ENCODE assay signal across 17 cellular contexts in the genomic region with DNA sequence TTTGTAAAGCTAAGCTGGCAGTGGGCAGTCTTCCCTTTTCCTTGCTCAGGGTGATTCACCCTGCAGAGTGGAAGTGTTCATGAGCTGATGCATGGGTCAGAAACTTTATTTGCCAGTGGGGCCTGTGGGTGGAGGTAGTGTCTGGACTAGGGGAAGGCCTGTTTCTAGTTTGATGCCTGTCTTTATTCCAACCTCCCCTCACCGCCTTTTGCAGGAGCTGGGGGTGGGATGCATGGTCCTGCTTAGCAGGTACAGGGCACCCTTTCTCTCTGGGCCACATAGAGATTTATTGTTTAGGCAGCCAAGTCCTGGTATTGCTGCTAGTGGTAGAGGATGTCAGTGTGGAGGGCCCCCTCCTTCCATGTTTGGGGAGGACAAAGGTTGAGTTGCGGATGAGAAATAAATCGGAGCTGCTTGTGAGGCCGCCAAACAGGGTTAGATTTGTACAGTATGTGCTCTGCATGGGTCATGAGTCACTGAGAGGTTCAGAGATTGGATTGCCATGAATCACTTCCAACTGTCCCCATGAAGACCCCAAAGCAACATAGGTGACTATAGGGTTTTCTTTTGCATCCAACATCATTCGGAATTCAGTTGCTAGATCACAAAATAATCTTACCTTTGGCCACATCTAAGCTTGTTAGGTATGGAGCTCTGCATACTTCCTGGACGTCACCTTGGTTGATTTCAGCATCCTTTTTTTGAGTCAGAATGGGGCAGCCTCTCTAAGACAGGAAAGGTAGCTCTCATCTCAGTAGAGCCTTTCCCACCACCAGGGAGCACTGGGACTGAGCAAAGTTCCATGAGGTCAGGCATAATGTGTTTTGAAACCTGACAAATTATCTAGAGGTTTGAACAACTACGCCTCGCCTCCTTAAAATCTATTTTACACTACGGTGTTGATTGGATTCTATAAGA. TPM values are rescaled to one million over a fixed set of nuclear protein-coding genes. Genes with fewer than 3 reads are reported as not detected.
DNase-seq lines count a peak whose midpoint lies in the region; ATAC-seq, FAIRE-seq and TF ChIP-seq lines count a peak whose summit lies in the region.
"Had no signal": no experiment of that assay in that cellular context is flagged by ENCODE, and none has a peak within 500 bp of the region (broad histone marks: within the 10 kb centered on the region; RNA-seq: fewer than 3 reads in every experiment).

No MANE protein-coding gene starts in this region.

- no peak overlapping the region for H3K9ac ChIP-seq in liver (ENCODE audit: low read depth in 1 of 2, low read length in 2 of 2)

- WGBS in liver, result 37% methylated on average over 9 of the region's 9 CpGs
- 46 to 81% methylated on average over 9 of the region's 9 CpGs for WGBS in sigmoid colon, 2 donors

- TF ChIP-seq EP300 in sigmoid colon (IDR thresholded peaks at IDR 0.05), result no peak

- H3K27ac ChIP-seq in epithelial cell of prostate (peak overlapping the region; percentile 54), liver (ENCODE audit: low read depth in 1 of 2, low read length in 2 of 2) (peak overlapping the region; percentile 79 to 81), sigmoid colon (no peak overlapping the region)
- H3K27ac ChIP-seq: esophagus muscularis mucosa had no signal

- intact Hi-C loops in sigmoid colon (cut with DNase I), result no loop called here

- H3K27me3 ChIP-seq in liver (ENCODE audit: control insufficient read depth in 4 of 4, insufficient read depth in 4 of 4, low read length in 3 of 4) (no peaks in the 10 kb centered on the region), sigmoid colon (peaks cover 0 to 4% (median 0%) of the 10 kb centered on the region in 3 donors)

- TF ChIP-seq POLR2A in GM18505 (IDR thresholded peaks at IDR 0.05; ENCODE audit: borderline replicate concordance, extremely low read depth, insufficient read depth, insufficient read length) (no peak), sigmoid colon (IDR thresholded peaks at IDR 0.05) (no peak)

- H3K4me3 ChIP-seq in liver (ENCODE audit: low read depth in 1 of 3, low read length in 3 of 3) (no peak overlapping the region), sigmoid colon (no peak overlapping the region)
- H3K4me3 ChIP-seq: esophagus muscularis mucosa had no signal

- H3K9me3 ChIP-seq in liver (ENCODE audit: control insufficient read depth in 4 of 4, low read length in 3 of 4) (no peaks in the 10 kb centered on the region), sigmoid colon (peaks cover 0 to 5% (median 0%) of the 10 kb centered on the region in 4 donors)

- no peak for TF ChIP-seq CTCF in liver (IDR thresholded peaks at IDR 0.05; ENCODE audit: low read depth, low read length, missing input control)
- TF ChIP-seq CTCF in sigmoid colon (IDR thresholded peaks at IDR 0.05), result no peak

- ATAC-seq in GM18505 (IDR thresholded peaks at IDR 0.05; ENCODE audit: unreplicated experiment) (no peak), HG03039 (IDR thresholded peaks at IDR 0.05; ENCODE audit: unreplicated experiment) (no peak)

- H3K4me1 ChIP-seq in liver (ENCODE audit: control insufficient read depth in 4 of 4, insufficient read depth in 4 of 4, low read length in 3 of 4) (peaks cover 5 to 55% (median 36%) of the 10 kb centered on the region in 4 donors), sigmoid colon (no peaks in the 10 kb centered on the region)
- H3K4me1 ChIP-seq: Caco-2, esophagus muscularis mucosa had no signal

- peak; percentile 28 to 64 for TF ChIP-seq RAD21 in liver (IDR thresholded peaks at IDR 0.05)

- H3K36me3 ChIP-seq in liver (ENCODE audit: control insufficient read depth in 4 of 4, insufficient read depth in 3 of 4, low read depth in 1 of 4, low read length in 3 of 4) (no peaks in the 10 kb centered on the region), sigmoid colon (no peaks in the 10 kb centered on the region)
- H3K36me3 ChIP-seq: esophagus muscularis mucosa had no signal

- DNase-seq in M059J (ENCODE audit: low read depth) (peak; percentile 2), epithelial cell of prostate (ENCODE audit: low read depth, low spot score) (no peak), urothelium cell line (ENCODE audit: low spot score) (no peak), sigmoid colon (no peak), nucleus accumbens (lab: John Stamatoyannopoulos, UW) (no peak)
- DNase-seq: activated CD4-positive, alpha-beta T cell treated with anti-CD3 and anti-CD28 coated beads for 1 hour; Caco-2; hippocampal formation; kidney glomerular epithelial cell; NCI-H1436; NCI-H526 treated with DMSO at 0.1 percent for 48 hours; occipital lobe had no signal

- peak; percentile 56 for FAIRE-seq in urothelium cell line (lab: Jason Lieb, UNC)

TF ChIP-seq in liver, 16 proteins besides CTCF, POLR2A, EP300 and RAD21:
- TF ChIP-seq, protein P1, sequence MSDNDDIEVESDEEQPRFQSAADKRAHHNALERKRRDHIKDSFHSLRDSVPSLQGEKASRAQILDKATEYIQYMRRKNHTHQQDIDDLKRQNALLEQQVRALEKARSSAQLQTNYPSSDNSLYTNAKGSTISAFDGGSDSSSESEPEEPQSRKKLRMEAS (IDR thresholded peaks at IDR 0.05), result peak; percentile 38
- TF ChIP-seq RXRA (IDR thresholded peaks at IDR 0.05) (peak; percentile 78 to 89), GABPA (IDR thresholded peaks at IDR 0.05 in 1 of 2, conservative IDR thresholded peaks at IDR 0.05 in 1 of 2) (no peak), TAF1 (conservative IDR thresholded peaks at IDR 0.05) (no peak), ATF3 (IDR thresholded peaks at IDR 0.05) (peak; percentile 95), FOXA1 (IDR thresholded peaks at IDR 0.05) (no peak), HNF4G (IDR thresholded peaks at IDR 0.05) (peak; percentile 95), JUND (IDR thresholded peaks at IDR 0.05) (peak; percentile 83 to 96), NR2F2 (IDR thresholded peaks at IDR 0.05) (peak; percentile 71), HNF4A (conservative IDR thresholded peaks at IDR 0.05) (peak; percentile 90 to 96), YY1 (IDR thresholded peaks at IDR 0.05) (peak; percentile 73), SP1 (IDR thresholded peaks at IDR 0.05) (peak; percentile 88), EGR1 (IDR thresholded peaks at IDR 0.05; ENCODE audit: low read depth in 2 of 2) (no peak), REST (IDR thresholded peaks at IDR 0.05) (no peak), FOXA2 (IDR thresholded peaks at IDR 0.05) (no peak)
- TF ChIP-seq, protein P2, sequence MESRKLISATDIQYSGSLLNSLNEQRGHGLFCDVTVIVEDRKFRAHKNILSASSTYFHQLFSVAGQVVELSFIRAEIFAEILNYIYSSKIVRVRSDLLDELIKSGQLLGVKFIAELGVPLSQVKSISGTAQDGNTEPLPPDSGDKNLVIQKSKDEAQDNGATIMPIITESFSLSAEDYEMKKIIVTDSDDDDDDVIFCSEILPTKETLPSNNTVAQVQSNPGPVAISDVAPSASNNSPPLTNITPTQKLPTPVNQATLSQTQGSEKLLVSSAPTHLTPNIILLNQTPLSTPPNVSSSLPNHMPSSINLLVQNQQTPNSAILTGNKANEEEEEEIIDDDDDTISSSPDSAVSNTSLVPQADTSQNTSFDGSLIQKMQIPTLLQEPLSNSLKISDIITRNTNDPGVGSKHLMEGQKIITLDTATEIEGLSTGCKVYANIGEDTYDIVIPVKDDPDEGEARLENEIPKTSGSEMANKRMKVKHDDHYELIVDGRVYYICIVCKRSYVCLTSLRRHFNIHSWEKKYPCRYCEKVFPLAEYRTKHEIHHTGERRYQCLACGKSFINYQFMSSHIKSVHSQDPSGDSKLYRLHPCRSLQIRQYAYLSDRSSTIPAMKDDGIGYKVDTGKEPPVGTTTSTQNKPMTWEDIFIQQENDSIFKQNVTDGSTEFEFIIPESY (IDR thresholded peaks at IDR 0.05), result no peak

RNA-seq across cellular contexts. Expression of gene SMOC1, which starts 8.8 kb away (rescaled TPM):
- 0.05 TPM in 1 of 2 replicates, not detected in the other for total RNA-seq in M059J (2014; rRNA removed; shearing (Covaris generic))
- total RNA-seq in liver, result 10 to 100 TPM; 21.9 to 43.7 TPM
- polyA plus RNA-seq in liver, result 10 to 100 TPM; 11.2 to 32.9 TPM
- total RNA-seq in sigmoid colon, result 1 to 10 TPM in 1 of 4 donors, under 1 TPM in 2, not detected in 1; 0.27 to 1.3 (median 0.71) TPM
- under 1 TPM in 1 of 3 donors, not detected in 2; 0.77 TPM for polyA plus RNA-seq in sigmoid colon
- total RNA-seq: activated T-helper 2 cell treated with anti-CD3 and anti-CD28 coated beads, Interferon-gamma antibody, Interleukin-2, Interleukin-4, amounts not matched to agents 10 μg/mL and 5 μg/mL and 100 μg/mL, durations not matched to agents 14 hours and 24 hours and 36 hours had no signal

Comparison
In these comparisons a context has a peak if more than half of its experiments do, and no peak if none do; other contexts are left out.
1. H3K27ac ChIP-seq: peak in epithelial cell of prostate (single experiment) and liver (2 of 2); none in sigmoid colon (0 of 4).
2. RNA of gene SMOC1, which starts 8.8 kb away (total RNA-seq): 21.9 to 43.7 TPM in liver; 0.27 to 1.3 TPM in sigmoid colon and 0.05 TPM in M059J; every median in the first group is over 4 times any median in the second.